Comparison of ENCODE assay signal across 8 cellular contexts in the genomic region with DNA sequence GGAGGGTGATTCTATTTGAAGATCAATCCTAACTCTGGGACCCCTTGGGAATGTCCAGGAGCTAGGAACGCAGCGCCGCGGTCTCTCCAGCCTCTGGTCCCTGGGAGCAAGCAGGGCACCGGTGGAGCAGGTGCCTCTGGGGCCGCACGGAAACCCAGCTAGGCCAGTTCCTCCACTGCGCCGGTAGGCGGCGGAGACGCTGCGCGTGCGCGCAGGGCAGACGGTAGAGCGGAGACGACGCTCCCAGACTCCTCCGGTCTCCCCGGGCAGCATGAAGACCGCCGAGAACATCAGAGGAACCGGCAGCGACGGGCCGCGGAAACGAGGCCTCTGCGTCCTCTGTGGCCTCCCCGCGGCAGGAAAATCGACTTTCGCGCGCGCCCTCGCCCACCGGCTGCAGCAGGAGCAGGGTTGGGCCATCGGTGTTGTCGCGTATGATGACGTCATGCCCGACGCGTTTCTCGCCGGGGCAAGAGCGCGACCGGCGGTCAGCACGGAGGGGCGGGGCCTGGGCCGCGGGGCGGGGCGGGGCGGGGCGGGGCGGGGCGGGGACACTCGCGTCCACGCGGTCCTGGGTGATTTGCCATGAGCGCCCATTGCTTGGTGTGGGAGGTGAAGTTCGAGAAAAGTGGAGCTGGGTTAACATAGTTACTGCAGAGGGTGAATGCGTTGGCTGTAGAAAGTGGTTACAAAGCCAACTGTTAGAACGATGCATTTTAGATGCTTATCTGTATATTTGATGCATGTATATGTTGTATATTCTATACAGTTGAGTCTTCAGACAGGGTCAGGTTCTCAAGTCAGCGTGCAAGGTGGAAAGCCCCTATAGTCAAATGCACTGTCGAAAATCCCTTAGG. TPM values are rescaled to one million over a fixed set of nuclear protein-coding genes. Genes with fewer than 3 reads are reported as not detected.
A peak's percentile ranks its signal among the peaks of the same experiment; 100 is the strongest.
DNase-seq lines count a peak whose midpoint lies in the region; ATAC-seq, FAIRE-seq and TF ChIP-seq lines count a peak whose summit lies in the region.

A gene with protein sequence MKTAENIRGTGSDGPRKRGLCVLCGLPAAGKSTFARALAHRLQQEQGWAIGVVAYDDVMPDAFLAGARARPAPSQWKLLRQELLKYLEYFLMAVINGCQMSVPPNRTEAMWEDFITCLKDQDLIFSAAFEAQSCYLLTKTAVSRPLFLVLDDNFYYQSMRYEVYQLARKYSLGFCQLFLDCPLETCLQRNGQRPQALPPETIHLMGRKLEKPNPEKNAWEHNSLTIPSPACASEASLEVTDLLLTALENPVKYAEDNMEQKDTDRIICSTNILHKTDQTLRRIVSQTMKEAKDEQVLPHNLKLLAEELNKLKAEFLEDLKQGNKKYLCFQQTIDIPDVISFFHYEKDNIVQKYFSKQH (plus strand): TSS at position 193 of the 857 bp plus-strand sequence. CDS start 79 bp downstream, at position 272.

- TF ChIP-seq CTCF in GM23338 (conservative IDR thresholded peaks at IDR 0.05; ENCODE audit: low read depth in 2 of 2) (peak; percentile 66 to 75), fibroblast of lung (conservative IDR thresholded peaks at IDR 0.05 in 1 of 2, IDR thresholded peaks at IDR 0.05 in 1 of 2; ENCODE audit: low read depth in 1 of 2, low read length in 2 of 2) (peak; percentile 92 to 95)

- H3K36me3 Mint-ChIP-seq in GM23338 (ENCODE audit: low read depth) = peaks cover 5% of the 10 kb centered on the region; the same call in 2 of the 3 replicates
- H3K36me3 Mint-ChIP-seq in naive thymus-derived CD4-positive, alpha-beta T cell = peaks cover 3 to 5% (median 5%) of the 10 kb centered on the region in 5 donors
- H3K36me3 Mint-ChIP-seq in stimulated activated memory B cell treated with anti-CD40 and anti-IgM and Interleukin-4, amounts not matched to agents 10 μg/mL and 1 μg/mL and 100 μg/mL, for 72 hours = peaks cover 6% of the 10 kb centered on the region

- peaks cover 8% of the 10 kb centered on the region for H3K27me3 Mint-ChIP-seq in GM23338 (ENCODE audit: insufficient read depth, low read depth, poor library complexity)
- H3K27me3 Mint-ChIP-seq in naive thymus-derived CD4-positive, alpha-beta T cell = peaks cover 0 to 13% (median 0%) of the 10 kb centered on the region in 5 donors
- no peaks in the 10 kb centered on the region for H3K27me3 Mint-ChIP-seq in stimulated activated memory B cell treated with anti-CD40 and anti-IgM and Interleukin-4, amounts not matched to agents 10 μg/mL and 1 μg/mL and 100 μg/mL, for 72 hours

- H3K9me2 ChIP-seq in GM23338 (ENCODE audit: insufficient read depth) = no peaks in the 10 kb centered on the region

- peaks cover 4% of the 10 kb centered on the region for H3F3A ChIP-seq in GM23338 (replicated peaks; ENCODE audit: low read depth)

- CTCF ChIA-PET in naive thymus-derived CD4-positive, alpha-beta T cell (lab: Charles Lee) = interaction anchor here (0.7 to 1.5 kb wide), 6 partner anchors 18 to 1768 kb away, joined by 3 to 5 read pairs (median 3); no protein-coding TSS in a partner anchor

- intact Hi-C loops in naive thymus-derived CD4-positive, alpha-beta T cell (cut with micrococcal nuclease) = loop anchor here (1.0 to 10.0 kb wide), 5 partner anchors 26 to 1006 kb away; a partner anchor contains a TSS

- H3K27ac ChIP-seq in GM23338 (ENCODE audit: low read depth) (peak within 1 kb of the TSS; percentile 98), fibroblast of lung (ENCODE audit: insufficient read depth, low read length) (peak within 1 kb of the TSS; percentile 94)
- peak within 1 kb of the TSS; percentile 89 for H3K27ac ChIP-seq in naive thymus-derived CD4-positive, alpha-beta T cell (ENCODE audit: low read depth, low read length)

- POLR2A ChIA-PET in naive thymus-derived CD4-positive, alpha-beta T cell (lab: Charles Lee) = interaction anchor here (0.5 to 6.2 kb wide), 8 partner anchors 20 to 173 kb away, joined by 3 to 71 read pairs (median 3); a partner anchor contains a TSS

- H3K27ac Mint-ChIP-seq in GM23338 = peak within 1 kb of the TSS; percentile 97
- peak within 1 kb of the TSS; percentile 89 to 98 (median 96) for H3K27ac Mint-ChIP-seq in naive thymus-derived CD4-positive, alpha-beta T cell
- H3K27ac Mint-ChIP-seq in stimulated activated memory B cell treated with anti-CD40 and anti-IgM and Interleukin-4, amounts not matched to agents 10 μg/mL and 1 μg/mL and 100 μg/mL, for 72 hours = peak within 1 kb of the TSS; percentile 98

- DNase-seq in EL = peak; percentile 90
- DNase-seq in GM23338 (ENCODE audit: low spot score) = peak; percentile 90
- peak; percentile 91 to 92 for DNase-seq in Kasumi-1 (lab: John Stamatoyannopoulos, UW)
- DNase-seq in RCC 7860 (ENCODE audit: low spot score) = peak; percentile 75
- DNase-seq in activated T-helper 1 cell treated with anti-CD3 and anti-CD28 coated beads, Interleukin-2, amount 50 U/mL, for 16 hours (ENCODE audit: low read depth in 1 of 2, low spot score in 1 of 2) = peak; percentile 65 to 82
- DNase-seq in fibroblast of lung (ENCODE audit: low read depth in 2 of 2) = peak; percentile 91 to 94
- DNase-seq in naive thymus-derived CD4-positive, alpha-beta T cell = peak; percentile 84 to 90 (median 88)

- peak; percentile 97 for ATAC-seq in GM23338
- ATAC-seq in naive thymus-derived CD4-positive, alpha-beta T cell = peak; percentile 97
- ATAC-seq in stimulated activated memory B cell treated with anti-CD40 and anti-IgM and Interleukin-4, amounts not matched to agents 10 μg/mL and 1 μg/mL and 100 μg/mL, for 72 hours = peak; percentile 99

- H2AFZ ChIP-seq in GM23338 (peak within 1 kb of the TSS; percentile 90), fibroblast of lung (ENCODE audit: low read length) (peak within 1 kb of the TSS; percentile 91)

- H3K27me3 ChIP-seq in GM23338 (ENCODE audit: insufficient read depth) (no peaks in the 10 kb centered on the region), fibroblast of lung (ENCODE audit: control insufficient read depth, insufficient read depth, low read length) (no peaks in the 10 kb centered on the region)
- H3K27me3 ChIP-seq in naive thymus-derived CD4-positive, alpha-beta T cell (ENCODE audit: control insufficient read depth in 2 of 2, insufficient read depth in 2 of 2, low read length in 2 of 2) = no peaks in the 10 kb centered on the region

- no peaks in the 10 kb centered on the region for H3K79me2 ChIP-seq in GM23338 (replicated peaks; ENCODE audit: insufficient read depth)
- no peaks in the 10 kb centered on the region for H3K79me2 ChIP-seq in fibroblast of lung (ENCODE audit: control insufficient read depth, insufficient read depth, low read length)

- H3K9me3 Mint-ChIP-seq in GM23338 = no peaks in the 10 kb centered on the region
- peaks cover 0 to 5% (median 0%) of the 10 kb centered on the region in 11 donors for H3K9me3 Mint-ChIP-seq in naive thymus-derived CD4-positive, alpha-beta T cell
- H3K9me3 Mint-ChIP-seq in stimulated activated memory B cell treated with anti-CD40 and anti-IgM and Interleukin-4, amounts not matched to agents 10 μg/mL and 1 μg/mL and 100 μg/mL, for 72 hours = no peaks in the 10 kb centered on the region

- H3K4me1 Mint-ChIP-seq in GM23338 = peaks cover 9% of the 10 kb centered on the region
- H3K4me1 Mint-ChIP-seq in naive thymus-derived CD4-positive, alpha-beta T cell = peaks cover 15 to 29% (median 24%) of the 10 kb centered on the region in 7 donors
- H3K4me1 Mint-ChIP-seq in stimulated activated memory B cell treated with anti-CD40 and anti-IgM and Interleukin-4, amounts not matched to agents 10 μg/mL and 1 μg/mL and 100 μg/mL, for 72 hours = peaks cover 19% of the 10 kb centered on the region

- peak within 1 kb of the TSS; percentile 84 for H3K4me3 Mint-ChIP-seq in GM23338
- peak within 1 kb of the TSS; percentile 87 to 95 (median 91) for H3K4me3 Mint-ChIP-seq in naive thymus-derived CD4-positive, alpha-beta T cell
- H3K4me3 Mint-ChIP-seq in stimulated activated memory B cell treated with anti-CD40 and anti-IgM and Interleukin-4, amounts not matched to agents 10 μg/mL and 1 μg/mL and 100 μg/mL, for 72 hours = peak within 1 kb of the TSS; percentile 85

- H3K9ac ChIP-seq in fibroblast of lung (ENCODE audit: insufficient read depth, low read length) = peak within 1 kb of the TSS; percentile 95

- no peaks in the 10 kb centered on the region for H3K9me3 ChIP-seq in fibroblast of lung (ENCODE audit: control insufficient read depth, insufficient read depth, low read depth, low read length)
- H3K9me3 ChIP-seq in naive thymus-derived CD4-positive, alpha-beta T cell (ENCODE audit: control insufficient read depth in 2 of 3, low read length in 3 of 3) = no peaks in the 10 kb centered on the region

- H3K4me2 ChIP-seq in GM23338 (peak within 1 kb of the TSS; percentile 90), fibroblast of lung (ENCODE audit: extremely low read depth, insufficient read depth, low read length) (peak within 1 kb of the TSS; percentile 98)

- H4K20me1 ChIP-seq in GM23338 (replicated peaks; ENCODE audit: insufficient read depth) = no peaks in the 10 kb centered on the region; the same call in 1 of the 2 replicates
- no peaks in the 10 kb centered on the region for H4K20me1 ChIP-seq in fibroblast of lung (ENCODE audit: control insufficient read depth, extremely low read depth, insufficient read depth, low read length)

- H3K36me3 ChIP-seq in GM23338 (ENCODE audit: insufficient read depth) (no peaks in the 10 kb centered on the region), fibroblast of lung (ENCODE audit: control insufficient read depth, insufficient read depth, low read length) (peaks cover 2% of the 10 kb centered on the region)
- H3K36me3 ChIP-seq in naive thymus-derived CD4-positive, alpha-beta T cell (ENCODE audit: control insufficient read depth in 2 of 3, insufficient read depth in 3 of 3, low read length in 3 of 3) = peaks cover 0 to 3% (median 0%) of the 10 kb centered on the region in 3 experiments

- FAIRE-seq in RCC 7860 (lab: Jason Lieb, UNC) = no peak

- 0 out of 2 replicates have a peak, but pooled peaks cover 3% of the 10 kb centered on the region for H3K4me1 ChIP-seq in GM23338 (ENCODE audit: insufficient read depth)
- H3K4me1 ChIP-seq in fibroblast of lung (ENCODE audit: control insufficient read depth, extremely low read depth, insufficient read depth, low read length) = no peaks in the 10 kb centered on the region
- H3K4me1 ChIP-seq in naive thymus-derived CD4-positive, alpha-beta T cell (ENCODE audit: control insufficient read depth in 2 of 2, insufficient read depth in 2 of 2, low read length in 2 of 2) = peaks cover 7 to 14% of the 10 kb centered on the region in 2 donors

- H3K4me3 ChIP-seq in GM23338 (peak within 1 kb of the TSS; percentile 86), fibroblast of lung (replicated peaks in 1 of 4; ENCODE audit: control extremely low read depth in 1 of 4, insufficient read depth in 1 of 4, low read depth in 3 of 4, low read length in 4 of 4) (peak within 1 kb of the TSS; percentile 69 to 90 (median 73))
- peak within 1 kb of the TSS; percentile 67 for H3K4me3 ChIP-seq in naive thymus-derived CD4-positive, alpha-beta T cell (ENCODE audit: low read length)

RNA-seq across cellular contexts. Expression of the gene that starts here (rescaled TPM):
- 2.3 and 4.8 TPM in 2 replicates for total RNA-seq in GM23338 (2014; rRNA removed; shearing (Covaris generic))
- polyA plus RNA-seq in GM23338 (2016; fragmentation: Nextera tagmentation; extraction: Ambion mirVana) = 9.3 and 9.9 TPM in 2 replicates
- total RNA-seq in fibroblast of lung = 5.9 and 6.4 TPM in 2 replicates
- 5.1 and 5.3 TPM in 2 replicates for polyA plus RNA-seq in fibroblast of lung
- polyA plus RNA-seq in fibroblast of lung (2012) = 4.0 and 4.2 TPM in 2 replicates
- polyA minus RNA-seq in fibroblast of lung (ENCODE audit: low replicate concordance) = 0.55 and 1.0 TPM in 2 replicates
- 10 to 100 TPM in 1 of 5 experiments, 1 to 10 TPM in 4; 4.3 to 13.2 (median 5.9) TPM for total RNA-seq in naive thymus-derived CD4-positive, alpha-beta T cell
- 1 to 10 TPM; 8.9 to 9.3 TPM for polyA plus RNA-seq in naive thymus-derived CD4-positive, alpha-beta T cell

Comparison
In these comparisons a context has a peak if more than half of its experiments do, and no peak if none do; other contexts are left out.
1. Peak in every context shown above with its lines: DNase-seq, ATAC-seq, H3K4me3 ChIP-seq and H3K27ac ChIP-seq.